Comparison of ENCODE assay signal across 8 cellular contexts in the genomic region with DNA sequence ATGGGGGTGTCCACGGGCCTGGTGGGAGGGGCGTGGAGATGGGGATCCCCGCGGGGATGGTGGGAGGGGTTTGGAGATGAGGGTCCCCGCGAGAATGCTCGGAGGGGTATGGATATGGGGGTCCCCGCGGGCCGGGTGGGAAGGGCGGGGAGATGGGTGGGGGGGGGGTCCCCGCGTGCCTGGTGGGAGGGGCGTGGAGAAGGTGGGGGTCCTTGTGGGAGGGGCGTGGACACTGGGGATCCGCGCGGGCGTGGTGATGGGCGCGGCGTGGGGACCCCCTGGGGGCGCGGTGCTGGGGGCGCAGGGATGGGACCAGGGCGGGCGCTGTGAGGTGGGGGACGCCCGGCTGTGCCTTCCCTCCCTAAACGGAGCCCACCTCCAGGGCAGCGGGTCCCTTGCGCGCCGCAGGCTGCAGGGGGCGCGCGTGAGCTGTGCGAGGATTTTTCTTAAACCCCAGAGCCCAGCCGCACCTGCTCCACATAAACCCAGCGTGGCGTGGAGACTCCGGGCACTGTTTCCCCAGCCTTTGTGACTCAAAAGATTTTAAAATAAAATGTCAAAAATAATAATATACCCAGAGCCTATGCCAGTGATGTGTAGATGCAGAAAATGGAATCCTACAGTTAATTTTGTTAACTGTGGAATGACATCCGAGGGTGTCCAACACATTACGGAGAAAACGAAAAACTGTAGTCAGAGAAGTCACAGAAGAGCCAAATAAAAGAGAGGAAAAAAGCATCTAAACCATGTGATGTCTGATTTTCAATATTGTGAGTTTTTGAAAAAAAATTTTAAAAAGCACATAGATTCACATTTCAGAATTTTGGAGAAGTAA. TPM values are rescaled to one million over a fixed set of nuclear protein-coding genes. Genes with fewer than 3 reads are reported as not detected.
DNase-seq lines count a peak whose midpoint lies in the region; ATAC-seq lines count a peak whose summit lies in the region.

No MANE protein-coding gene starts in this region.

- ATAC-seq in HG03378 (IDR thresholded peaks at IDR 0.05; ENCODE audit: unreplicated experiment): peak; percentile 57

- no CpG with 5 or more reads among the region's 45 CpGs for WGBS in mesendoderm (ENCODE audit: extremely low coverage, insufficient coverage, low lambda C conversion rate)

- H2BK15ac ChIP-seq in mesendoderm (replicated peaks; ENCODE audit: low read depth): no peak overlapping the region

- peak; percentile 93 for DNase-seq in activated naive CD4-positive, alpha-beta T cell treated with Interleukin-2 at 50 U/mL for 16 hours
- no peak for DNase-seq in activated naive CD4-positive, alpha-beta T cell (lab: John Stamatoyannopoulos, UW)
- DNase-seq in activated CD4-positive, alpha-beta T cell treated with anti-CD3 and anti-CD28 coated beads for 24 hours (ENCODE audit: low read depth in 2 of 2): peak; percentile 92 to 93
- peak; percentile 61 to 84 for DNase-seq in dermis microvascular lymphatic vessel endothelial cell (ENCODE audit: low read depth in 2 of 2)
- DNase-seq in mesendoderm: peak; percentile 88
- DNase-seq in stimulated activated CD8-positive, alpha-beta memory T cell treated with anti-CD3 and anti-CD28 coated beads, Interleukin-2, amount 100 ng/mL, for 1 hour (ENCODE audit: low read depth in 2 of 2): peak; percentile 85 to 88
- no peak for DNase-seq in stimulated activated naive CD4-positive, alpha-beta T cell (lab: John Stamatoyannopoulos, UW)

- H3K27ac ChIP-seq in mesendoderm (ENCODE audit: low read depth, low read length): no peak overlapping the region

- no peak overlapping the region for H4K8ac ChIP-seq in mesendoderm (ENCODE audit: low read depth, low read length)

- no peak overlapping the region for H2AK5ac ChIP-seq in mesendoderm (ENCODE audit: low read length)

- no peak overlapping the region for H3K18ac ChIP-seq in mesendoderm (ENCODE audit: low read length)

- no peak overlapping the region for H3K4me2 ChIP-seq in mesendoderm (ENCODE audit: low read length)

- peaks cover 22% of the 10 kb centered on the region for H3K79me2 ChIP-seq in mesendoderm (ENCODE audit: control insufficient read depth, insufficient read depth, low read length)

- no peaks in the 10 kb centered on the region for H3K27me3 ChIP-seq in mesendoderm (ENCODE audit: insufficient read depth, low read length, poor library complexity)

- no peak overlapping the region for H3K4ac ChIP-seq in mesendoderm (ENCODE audit: low read depth, low read length)

- no peak overlapping the region for H2BK5ac ChIP-seq in mesendoderm (ENCODE audit: low read length)

- H4K5ac ChIP-seq in mesendoderm (ENCODE audit: low read length): no peak overlapping the region

- no peak overlapping the region for H3K23ac ChIP-seq in mesendoderm (ENCODE audit: low read length)

- peaks cover 10% of the 10 kb centered on the region for H3K79me1 ChIP-seq in mesendoderm (ENCODE audit: low read length)

- no peaks in the 10 kb centered on the region for H3K36me3 ChIP-seq in mesendoderm (ENCODE audit: control insufficient read depth, insufficient read depth, low read length)

- no peak overlapping the region for H3K4me3 ChIP-seq in mesendoderm (ENCODE audit: low read length)

- H2BK120ac ChIP-seq in mesendoderm (ENCODE audit: low read depth, low read length): no peak overlapping the region

- no peak overlapping the region for H3K56ac ChIP-seq in mesendoderm (ENCODE audit: low read length)

- H3K4me1 ChIP-seq in mesendoderm (ENCODE audit: control insufficient read depth, low read depth, low read length): no peaks in the 10 kb centered on the region

- no peak overlapping the region for H3K9ac ChIP-seq in mesendoderm (ENCODE audit: low read length)

RNA-seq across cellular contexts. Expression of a gene that starts 1.5 kb away (rescaled TPM):
- 9.4 and 15.8 TPM in 2 replicates for total RNA-seq in dermis microvascular lymphatic vessel endothelial cell
- polyA plus RNA-seq in mesendoderm (2013, experiment 1 of 2): 13.5 TPM
- 14.9 TPM for polyA plus RNA-seq in mesendoderm (2013, experiment 2 of 2)

Comparison
In these comparisons a context has a peak if more than half of its experiments do, and no peak if none do; other contexts are left out.
1. DNase-seq: peak in activated naive CD4-positive, alpha-beta T cell treated with Interleukin-2 at 50 U/mL for 16 hours (single experiment), activated CD4-positive, alpha-beta T cell treated with anti-CD3 and anti-CD28 coated beads for 24 hours (2 of 2), dermis microvascular lymphatic vessel endothelial cell (2 of 2), mesendoderm (single experiment) and stimulated activated CD8-positive, alpha-beta memory T cell treated with anti-CD3 and anti-CD28 coated beads, Interleukin-2, amount 100 ng/mL, for 1 hour (2 of 2); none in activated naive CD4-positive, alpha-beta T cell (0 of 4) and stimulated activated naive CD4-positive, alpha-beta T cell (0 of 6).